18 cellular contexts compared by ENCODE assay signal in genomic region chr14:102450206-102451063, GRCh38.
"Had no signal": no experiment of that assay in that cellular context is flagged by ENCODE, and none has a peak within 500 bp of the region (broad histone marks: within the 10 kb centered on the region; RNA-seq: fewer than 3 reads in every experiment).

No MANE protein-coding gene starts in this region.

- ATAC-seq: activated CD8-positive, alpha-beta T cell treated with anti-CD3 and anti-CD28 coated beads, Interleukin-2, amount 10 ng/mL, durations not matched to agents 7 days and 5 days; gastroesophageal sphincter; stimulated activated memory B cell treated with anti-CD40 and anti-IgM and Interleukin-4, amounts not matched to agents 10 μg/mL and 1 μg/mL and 100 μg/mL, for 72 hours had no signal

- H3K36me3 ChIP-seq: neural progenitor cell, ovary had no signal

- H3K4me1 Mint-ChIP-seq: activated CD4-positive, alpha-beta T cell treated with anti-CD3 and anti-CD28 coated beads, Interleukin-2, amount 10 ng/mL, durations not matched to agents 24 days and 14 days; activated naive CD8-positive, alpha-beta T cell treated with anti-CD3 and anti-CD28 coated beads, Interleukin-2, amount 10 ng/mL, durations not matched to agents 7 days and 5 days; neural progenitor cell; stimulated activated memory B cell treated with anti-CD40 and anti-IgM and Interleukin-4, amounts not matched to agents 10 μg/mL and 1 μg/mL and 100 μg/mL, for 72 hours had no signal

- H3K9me3 ChIP-seq: gastroesophageal sphincter, ovary, tibial artery, vagina had no signal

- DNase-seq: activated CD4-positive, alpha-beta T cell treated with anti-CD3 and anti-CD28 coated beads, Interleukin-2, amount 10 ng/mL, durations not matched to agents 24 days and 14 days; activated CD4-positive, CD25-positive, alpha-beta regulatory T cell; activated CD8-positive, alpha-beta memory T cell treated with anti-CD3 and anti-CD28 coated beads, Interleukin-2, amount 50 U/mL, for 4 hours; activated CD8-positive, alpha-beta T cell treated with anti-CD3 and anti-CD28 coated beads, Interleukin-2, amount 10 ng/mL, durations not matched to agents 7 days and 5 days; activated gamma-delta T cell; activated naive CD8-positive, alpha-beta T cell treated with anti-CD3 and anti-CD28 coated beads, Interleukin-2, amount 10 ng/mL, durations not matched to agents 7 days and 5 days; activated T-cell treated with anti-CD3 and anti-CD28 coated beads, Interleukin-2, amount 50 U/mL, for 48 hours; erythroblast; mesendoderm; ovary; stimulated activated CD4-positive, alpha-beta T cell treated with anti-CD3 and anti-CD28 coated beads, Interleukin-2, amount 100 ng/mL, for 48 hours; SW 1271; tibial artery had no signal

- H3K4me3 Mint-ChIP-seq: activated CD4-positive, alpha-beta T cell treated with anti-CD3 and anti-CD28 coated beads, Interleukin-2, amount 10 ng/mL, durations not matched to agents 24 days and 14 days; activated CD8-positive, alpha-beta T cell treated with anti-CD3 and anti-CD28 coated beads, Interleukin-2, amount 10 ng/mL, durations not matched to agents 7 days and 5 days; activated naive CD8-positive, alpha-beta T cell treated with anti-CD3 and anti-CD28 coated beads, Interleukin-2, amount 10 ng/mL, durations not matched to agents 7 days and 5 days; stimulated activated memory B cell treated with anti-CD40 and anti-IgM and Interleukin-4, amounts not matched to agents 10 μg/mL and 1 μg/mL and 100 μg/mL, for 72 hours had no signal

- H3K27me3 Mint-ChIP-seq: activated CD4-positive, alpha-beta T cell treated with anti-CD3 and anti-CD28 coated beads, Interleukin-2, amount 10 ng/mL, durations not matched to agents 24 days and 14 days; activated naive CD8-positive, alpha-beta T cell treated with anti-CD3 and anti-CD28 coated beads, Interleukin-2, amount 10 ng/mL, durations not matched to agents 7 days and 5 days; stimulated activated memory B cell treated with anti-CD40 and anti-IgM and Interleukin-4, amounts not matched to agents 10 μg/mL and 1 μg/mL and 100 μg/mL, for 72 hours had no signal

- H3K4me1 ChIP-seq: gastroesophageal sphincter, neural progenitor cell, tibial artery, vagina had no signal

- H3K4me3 ChIP-seq: gastroesophageal sphincter, hepatocyte, neural progenitor cell, ovary, tibial artery, vagina had no signal

- H3K27ac ChIP-seq: gastroesophageal sphincter, hepatocyte, neural progenitor cell, ovary, tibial artery, vagina had no signal

- H3K9me3 Mint-ChIP-seq: activated CD4-positive, alpha-beta T cell treated with anti-CD3 and anti-CD28 coated beads, Interleukin-2, amount 10 ng/mL, durations not matched to agents 24 days and 14 days; activated naive CD8-positive, alpha-beta T cell treated with anti-CD3 and anti-CD28 coated beads, Interleukin-2, amount 10 ng/mL, durations not matched to agents 7 days and 5 days; neural progenitor cell; stimulated activated memory B cell treated with anti-CD40 and anti-IgM and Interleukin-4, amounts not matched to agents 10 μg/mL and 1 μg/mL and 100 μg/mL, for 72 hours had no signal

- H3K27me3 ChIP-seq: gastroesophageal sphincter, hepatocyte, neural progenitor cell, ovary, tibial artery, vagina had no signal

- H3K27ac Mint-ChIP-seq: activated CD4-positive, alpha-beta T cell treated with anti-CD3 and anti-CD28 coated beads, Interleukin-2, amount 10 ng/mL, durations not matched to agents 24 days and 14 days; activated CD8-positive, alpha-beta T cell treated with anti-CD3 and anti-CD28 coated beads, Interleukin-2, amount 10 ng/mL, durations not matched to agents 7 days and 5 days; activated naive CD8-positive, alpha-beta T cell treated with anti-CD3 and anti-CD28 coated beads, Interleukin-2, amount 10 ng/mL, durations not matched to agents 7 days and 5 days; neural progenitor cell; stimulated activated memory B cell treated with anti-CD40 and anti-IgM and Interleukin-4, amounts not matched to agents 10 μg/mL and 1 μg/mL and 100 μg/mL, for 72 hours had no signal
